In genomic region chr18:35050004-35050623, GRCh38 we compare ENCODE assay signal across 8 cellular contexts. TPM values are rescaled to one million over a fixed set of nuclear protein-coding genes. Genes with fewer than 3 reads are reported as not detected.
DNase-seq lines count a peak whose midpoint lies in the region; ATAC-seq, FAIRE-seq and TF ChIP-seq lines count a peak whose summit lies in the region.

No MANE protein-coding gene starts in this region.

- H3K9me2 ChIP-seq in OCI-LY7 (ENCODE audit: insufficient read depth, low read length), result no peaks in the 10 kb centered on the region

- H3K4me1 ChIP-seq in CD8-positive, alpha-beta T cell (ENCODE audit: insufficient read depth, low read length), result peaks cover 56% of the 10 kb centered on the region
- H3K4me1 ChIP-seq in OCI-LY7 (ENCODE audit: insufficient read depth, low read length, poor library complexity, severe bottlenecking), result peaks cover 32% of the 10 kb centered on the region
- peaks cover 40% of the 10 kb centered on the region for H3K4me1 ChIP-seq in HepG2 (ENCODE audit: insufficient read depth, low read length)

- TF ChIP-seq POLR2A in HepG2 (IDR thresholded peaks at IDR 0.05; ENCODE audit: insufficient read depth in 1 of 2, low read depth in 2 of 2, low read length in 2 of 2), result no peak

- no peak for TF ChIP-seq EP300 in HepG2 (IDR thresholded peaks at IDR 0.05; ENCODE audit: low read depth in 2 of 2, low read length in 2 of 2)
- no peak for TF ChIP-seq EP300 in HepG2 (CRISPR knock-in tag; IDR thresholded peaks at IDR 0.05; ENCODE audit: borderline replicate concordance)

- H3K36me3 Mint-ChIP-seq in CD8-positive, alpha-beta T cell, result peaks cover 5% of the 10 kb centered on the region

- FAIRE-seq in HepG2 (lab: Jason Lieb, UNC), result no peak

- BruUV-seq in OCI-LY7 (replicated peaks; lab: Mats Ljungman, UMichigan) (no TSS peak), HepG2 (replicated peaks; lab: Mats Ljungman, UMichigan) (no TSS peak)

- peak overlapping the region; percentile 99 for H3K4me2 ChIP-seq in OCI-LY7 (ENCODE audit: low read length)
- no peak overlapping the region for H3K4me2 ChIP-seq in HepG2 (ENCODE audit: low read depth, low read length)

- H3K79me2 ChIP-seq in OCI-LY7 (ENCODE audit: insufficient read depth, low read depth, low read length) (peaks cover 78% of the 10 kb centered on the region), HepG2 (ENCODE audit: insufficient read depth, low read length) (peaks cover 83% of the 10 kb centered on the region)

- 96% methylated on average over 1 of the region's 1 CpG for WGBS in HepG2 (ENCODE audit: low lambda C conversion rate)

- no peak overlapping the region for H3K9ac ChIP-seq in HepG2 (ENCODE audit: insufficient read depth, low read depth, low read length)

- TF ChIP-seq RAD21 in HepG2 (CRISPR knock-in tag; IDR thresholded peaks at IDR 0.05), result no peak

- no peak overlapping the region for H3K27ac ChIP-seq in CD8-positive, alpha-beta T cell (ENCODE audit: low read depth, low read length)
- H3K27ac ChIP-seq in OCI-LY7 (ENCODE audit: low read depth, low read length, poor library complexity, severe bottlenecking), result peak overlapping the region; percentile 62
- no peak overlapping the region for H3K27ac ChIP-seq in HepG2 (ENCODE audit: extremely low read length, insufficient read depth, low read length)

- POLR2A ChIA-PET in CD8-positive, alpha-beta T cell (lab: Charles Lee), result no interaction called here
- POLR2A ChIA-PET in OCI-LY7 (lab: Charles Lee) (interaction anchor here (0.6 to 2.3 kb wide), 2 partner anchors 11 to 93 kb away, joined by 4 to 8 read pairs; no protein-coding TSS in a partner anchor), HepG2 (lab: Yijun Ruan, JAX) (interaction anchor here (0.9 kb wide), 1 partner anchor 9 kb away, joined by 3 read pairs; the partner anchor contains the start of gene MAPRE2)

- no peaks in the 10 kb centered on the region for H3K9me3 ChIP-seq in CD8-positive, alpha-beta T cell (ENCODE audit: low read length)
- no peaks in the 10 kb centered on the region for H3K9me3 ChIP-seq in OCI-LY7 (ENCODE audit: low read length)
- H3K9me3 ChIP-seq in HepG2 (ENCODE audit: low read length), result no peaks in the 10 kb centered on the region

- H3K27ac Mint-ChIP-seq in CD8-positive, alpha-beta T cell, result peak overlapping the region; percentile 81

- no peaks in the 10 kb centered on the region for H4K20me1 ChIP-seq in OCI-LY7 (ENCODE audit: insufficient read depth, low read length)
- H4K20me1 ChIP-seq in HepG2 (ENCODE audit: insufficient read depth, low read length), result no peaks in the 10 kb centered on the region

- peak; percentile 47 for ATAC-seq in CD8-positive, alpha-beta T cell
- peak; percentile 37 for ATAC-seq in GM21447 (IDR thresholded peaks at IDR 0.05; ENCODE audit: unreplicated experiment)
- no peak for ATAC-seq in HepG2

- intact Hi-C loops in CD8-positive, alpha-beta T cell (cut with DNase I, micrococcal nuclease), result no loop called here
- intact Hi-C loops in OCI-LY7 (cut with micrococcal nuclease; ENCODE audit: unreplicated experiment), result no loop called here
- intact Hi-C loops in HepG2 (cut with micrococcal nuclease; ENCODE audit: unreplicated experiment), result no loop called here

- in situ Hi-C loops in HepG2 (cut with HindIII; ENCODE audit: extremely low pct_ligation_motif_present, low pct_unique_long_range_greater_than_20kb), result no loop called here

- H3K4me1 Mint-ChIP-seq in CD8-positive, alpha-beta T cell (ENCODE audit: low read depth), result peaks cover 85% of the 10 kb centered on the region

- no peaks in the 10 kb centered on the region for H3K36me3 ChIP-seq in CD8-positive, alpha-beta T cell (ENCODE audit: insufficient read depth, low read length)
- peaks cover 3% of the 10 kb centered on the region; the same call in 1 of the 2 replicates for H3K36me3 ChIP-seq in OCI-LY7 (ENCODE audit: insufficient read depth, low read length)
- H3K36me3 ChIP-seq in HepG2 (replicated peaks in 1 of 2; ENCODE audit: control insufficient read depth in 1 of 2, insufficient read depth in 2 of 2, low read length in 2 of 2), result peaks cover under 1 to 3% of the 10 kb centered on the region in 2 experiments; a peak in 1 of 5 replicates

- DNase-seq in CD8-positive, alpha-beta T cell, result no peak
- DNase-seq in OCI-LY7 (ENCODE audit: low spot score) (no peak), HepG2 (ENCODE audit: low spot score) (no peak), hepatic stellate cell (ENCODE audit: low spot score) (no peak), SW 1271 (lab: John Stamatoyannopoulos, UW) (no peak), COLO829 (ENCODE audit: low spot score) (no peak), NCI-H226 (no peak)

- H3K4me3 ChIP-seq in CD8-positive, alpha-beta T cell (ENCODE audit: low read depth, low read length), result no peak overlapping the region
- peak overlapping the region; percentile 61 for H3K4me3 ChIP-seq in OCI-LY7 (ENCODE audit: low read depth, low read length, poor library complexity, severe bottlenecking)
- H3K4me3 ChIP-seq in HepG2 (replicated peaks in 1 of 3; ENCODE audit: insufficient read depth in 1 of 3, low read depth in 2 of 3, low read length in 3 of 3), result no peak overlapping the region

- CTCF ChIA-PET in CD8-positive, alpha-beta T cell (lab: Charles Lee), result interaction anchor here (7.4 kb wide), 1 partner anchor 23 kb away, joined by 51 read pairs; no protein-coding TSS in a partner anchor
- CTCF ChIA-PET in OCI-LY7 (lab: Charles Lee; ENCODE audit: unreplicated experiment) (no interaction called here), HepG2 (lab: Yijun Ruan, JAX; ENCODE audit: low intra/inter-chr PET ratio, low total read pairs) (no interaction called here)

- H3K27me3 ChIP-seq in CD8-positive, alpha-beta T cell (ENCODE audit: insufficient read depth, low read length), result no peaks in the 10 kb centered on the region
- H3K27me3 ChIP-seq in HepG2 (ENCODE audit: control insufficient read depth in 1 of 2, insufficient read depth in 2 of 2, low read length in 2 of 2), result no peaks in the 10 kb centered on the region

- no peaks in the 10 kb centered on the region for H3K27me3 Mint-ChIP-seq in CD8-positive, alpha-beta T cell (ENCODE audit: low read depth)

- peak overlapping the region; percentile 63 for H3K4me3 Mint-ChIP-seq in CD8-positive, alpha-beta T cell

- TF ChIP-seq CTCF in CD8-positive, alpha-beta T cell (IDR thresholded peaks at IDR 0.05), result no peak
- TF ChIP-seq CTCF in OCI-LY7 (conservative IDR thresholded peaks at IDR 0.05; ENCODE audit: low read length) (no peak), HepG2 (CRISPR knock-in tag; IDR thresholded peaks at IDR 0.05) (no peak)

- H2AFZ ChIP-seq in OCI-LY7 (ENCODE audit: low read length) (no peak overlapping the region; the same call in 1 of the 2 replicates), HepG2 (ENCODE audit: low read length) (no peak overlapping the region)

- H3K9me3 Mint-ChIP-seq in CD8-positive, alpha-beta T cell, result peaks cover 3% of the 10 kb centered on the region

TF ChIP-seq in HepG2, 621 proteins besides CTCF, POLR2A, EP300 and RAD21:
- TF ChIP-seq ZC3H13 (CRISPR knock-in tag; IDR thresholded peaks at IDR 0.05), result no peak
- no peak for TF ChIP-seq RELA (CRISPR knock-in tag; IDR thresholded peaks at IDR 0.05)
- TF ChIP-seq ATF7 (IDR thresholded peaks at IDR 0.05), result peak; percentile 49
- no peak for TF ChIP-seq ATF7 (CRISPR knock-in tag; IDR thresholded peaks at IDR 0.05)
TF ChIP-seq in HepG2: peak in this region for 1.

RNA-seq across cellular contexts. Expression of gene MAPRE2, which starts 8.9 kb away (rescaled TPM):
- total RNA-seq in CD8-positive, alpha-beta T cell, result 100 to 1,000 TPM; 137 to 145 TPM
- total RNA-seq in OCI-LY7 (2014; rRNA removed; shearing (Covaris generic)), result 17.1 and 23.2 TPM in 2 replicates
- total RNA-seq in OCI-LY7 (2022), result 34.0 and 35.2 TPM in 2 replicates
- 34.5 and 59.9 TPM in 2 replicates for total RNA-seq in HepG2 (2016; rRNA removed; fragmentation: Illumina TruSeq; extraction: Trizol)
- 3.2 and 3.3 TPM in 2 replicates for total RNA-seq in HepG2 (2016; cell fraction: cytosol; rRNA removed; fragmentation: Illumina TruSeq; extraction: Trizol; ENCODE audit: low read depth)
- 28.5 and 57.7 TPM in 2 replicates for total RNA-seq in HepG2 (2016; cell fraction: insoluble cytoplasmic fraction; rRNA removed; fragmentation: Illumina TruSeq; extraction: Trizol)
- 11.0 and 11.4 TPM in 2 replicates for total RNA-seq in HepG2 (2016; cell fraction: membrane; rRNA removed; fragmentation: Illumina TruSeq; extraction: Trizol)
- 35.9 and 36.8 TPM in 2 replicates for total RNA-seq in HepG2 (2016; cell fraction: nucleus; rRNA removed; fragmentation: Illumina TruSeq; extraction: Trizol)
- 45.9 and 67.9 TPM in 2 replicates for polyA plus RNA-seq in HepG2 (2011; rRNA removed)
- polyA plus RNA-seq in HepG2 (2011; cell fraction: cytosol; rRNA removed), result 44.7 and 50.7 TPM in 2 replicates
- 22.5 and 24.0 TPM in 2 replicates for polyA plus RNA-seq in HepG2 (2011; cell fraction: nucleus; rRNA removed)
- 38.3 and 53.1 TPM in 2 replicates for polyA plus RNA-seq in HepG2 (2012)
- polyA plus RNA-seq in HepG2 (2016; cell fraction: cytosol; fragmentation: Illumina TruSeq; extraction: Trizol; ENCODE audit: low read depth), result 2.5 and 2.7 TPM in 2 replicates
- polyA plus RNA-seq in HepG2 (2016; cell fraction: insoluble cytoplasmic fraction; fragmentation: Illumina TruSeq; extraction: Trizol; ENCODE audit: low read depth), result 79.4 and 84.4 TPM in 2 replicates
- 9.2 and 9.5 TPM in 2 replicates for polyA plus RNA-seq in HepG2 (2016; cell fraction: membrane; fragmentation: Illumina TruSeq; extraction: Trizol; ENCODE audit: low read depth)
- 23.3 and 29.2 TPM in 2 replicates for polyA plus RNA-seq in HepG2 (2016; cell fraction: nucleus; fragmentation: Illumina TruSeq; extraction: Trizol; ENCODE audit: insufficient read depth, low read depth)
- 44.6 and 79.7 TPM in 2 replicates for polyA minus RNA-seq in HepG2 (2011; rRNA and poly(A)+ RNA removed; ENCODE audit: low replicate concordance)
- 60.2 and 76.8 TPM in 2 replicates for polyA minus RNA-seq in HepG2 (2011; cell fraction: cytosol; rRNA and poly(A)+ RNA removed)
- 83.6 and 91.6 TPM in 2 replicates for polyA minus RNA-seq in HepG2 (2011; cell fraction: nucleus; rRNA and poly(A)+ RNA removed)
